Comparison of ENCODE assay signal across 8 cellular contexts in genomic region chr1:38990746-38991637, GRCh38. TPM values are rescaled to one million over a fixed set of nuclear protein-coding genes. Genes with fewer than 3 reads are reported as not detected.
DNase-seq lines count a peak whose midpoint lies in the region; ATAC-seq and TF ChIP-seq lines count a peak whose summit lies in the region.

TSS of gene AKIRIN1 (plus strand) at chr1:38991276. CDS start at chr1:38991381, 105 bp downstream.

- no peaks in the 10 kb centered on the region for H3K27me3 Mint-ChIP-seq in T-helper 1 cell treated with Interleukin-12 subunit alpha and Interleukin-12 subunit beta and Interleukin-4 antibody, amounts not matched to agents 30 μg/mL and 1 μg/mL, for 36 hours (ENCODE audit: low read depth)

- H3K4me1 ChIP-seq in upper lobe of left lung: peaks cover 19 to 28% (median 21%) of the 10 kb centered on the region in 4 donors

- DNase-seq in NCI-H146 treated with DMSO at 0.1 percent for 48 hours (lab: John Stamatoyannopoulos, UW; ENCODE audit: unreplicated experiment) (peak; percentile 67), amniotic stem cell (lab: John Stamatoyannopoulos, UW) (peak; percentile 85), left cardiac atrium (peak; percentile 98), posterior vena cava (ENCODE audit: low spot score) (peak; percentile 100), upper lobe of left lung (peak; percentile 99 to 100)

- 3 to 5% methylated on average over 5 to 18 of the region's 76 CpGs for WGBS in upper lobe of left lung, 2 donors

- peaks cover 0 to 13% (median 2%) of the 10 kb centered on the region in 4 donors for H3K36me3 ChIP-seq in upper lobe of left lung

- no peaks in the 10 kb centered on the region for H3K9me3 ChIP-seq in upper lobe of left lung

- peak within 1 kb of the TSS; percentile 74 for H3K27ac Mint-ChIP-seq in T-helper 1 cell treated with Interleukin-12 subunit alpha and Interleukin-12 subunit beta and Interleukin-4 antibody, amounts not matched to agents 30 μg/mL and 1 μg/mL, for 36 hours

- H3K4me1 Mint-ChIP-seq in T-helper 1 cell treated with Interleukin-12 subunit alpha and Interleukin-12 subunit beta and Interleukin-4 antibody, amounts not matched to agents 30 μg/mL and 1 μg/mL, for 36 hours (ENCODE audit: low read depth): peaks cover 28% of the 10 kb centered on the region

- peak in 5 of 6 experiments; percentile 29 to 61 (median 53) for TF ChIP-seq CTCF in upper lobe of left lung (IDR thresholded peaks at IDR 0.05)

- peak within 1 kb of the TSS; percentile 82 to 99 (median 95) for H3K4me3 ChIP-seq in upper lobe of left lung

- H3K4me3 Mint-ChIP-seq in T-helper 1 cell treated with Interleukin-12 subunit alpha and Interleukin-12 subunit beta and Interleukin-4 antibody, amounts not matched to agents 30 μg/mL and 1 μg/mL, for 36 hours: peak within 1 kb of the TSS; percentile 86

- no peaks in the 10 kb centered on the region for H3K9me3 Mint-ChIP-seq in T-helper 1 cell treated with Interleukin-12 subunit alpha and Interleukin-12 subunit beta and Interleukin-4 antibody, amounts not matched to agents 30 μg/mL and 1 μg/mL, for 36 hours

- intact Hi-C loops in left cardiac atrium (cut with DNase I) (loop anchor here in 1 of 2 donors (10.0 kb wide), 1 partner anchor 136 kb away; the partner anchor contains the start of gene RRAGC), posterior vena cava (cut with DNase I) (no loop called here)

- peaks cover 19% of the 10 kb centered on the region for H3K36me3 Mint-ChIP-seq in T-helper 1 cell treated with Interleukin-12 subunit alpha and Interleukin-12 subunit beta and Interleukin-4 antibody, amounts not matched to agents 30 μg/mL and 1 μg/mL, for 36 hours (ENCODE audit: low read depth)

- peak; percentile 92 for ATAC-seq in HG02884 (IDR thresholded peaks at IDR 0.05; ENCODE audit: unreplicated experiment)
- ATAC-seq in left cardiac atrium: peak; percentile 98
- peak; percentile 99 to 100 for ATAC-seq in upper lobe of left lung (ENCODE audit: low FRiP score in 2 of 2)

- no peak for TF ChIP-seq EP300 in upper lobe of left lung (IDR thresholded peaks at IDR 0.05)

- peak; percentile 97 for TF ChIP-seq POLR2A in GM15510 (IDR thresholded peaks at IDR 0.05; ENCODE audit: borderline replicate concordance, extremely low read depth, insufficient read length)
- TF ChIP-seq POLR2A in upper lobe of left lung (IDR thresholded peaks at IDR 0.05): peak in 3 of 4 donors; percentile 87 to 98 (median 94)

- no peaks in the 10 kb centered on the region for H3K27me3 ChIP-seq in upper lobe of left lung

- peak within 1 kb of the TSS; percentile 93 to 98 (median 96) for H3K27ac ChIP-seq in upper lobe of left lung

RNA-seq across cellular contexts. Expression of gene AKIRIN1, which starts in this region (rescaled TPM):
- 10 to 100 TPM; 42.4 to 63.9 TPM for total RNA-seq in left cardiac atrium
- 10 to 100 TPM; 51.7 to 66.8 TPM for total RNA-seq in posterior vena cava
- total RNA-seq in upper lobe of left lung: 10 to 100 TPM; 10.5 to 50.6 (median 37.8) TPM

Comparison
In these comparisons a context has a peak if more than half of its experiments do, and no peak if none do; other contexts are left out.
1. Peak in every context shown above with its lines: DNase-seq, ATAC-seq, H3K4me3 ChIP-seq and H3K27ac ChIP-seq.